1 cellular context compared by ENCODE assay signal in the genomic region with DNA sequence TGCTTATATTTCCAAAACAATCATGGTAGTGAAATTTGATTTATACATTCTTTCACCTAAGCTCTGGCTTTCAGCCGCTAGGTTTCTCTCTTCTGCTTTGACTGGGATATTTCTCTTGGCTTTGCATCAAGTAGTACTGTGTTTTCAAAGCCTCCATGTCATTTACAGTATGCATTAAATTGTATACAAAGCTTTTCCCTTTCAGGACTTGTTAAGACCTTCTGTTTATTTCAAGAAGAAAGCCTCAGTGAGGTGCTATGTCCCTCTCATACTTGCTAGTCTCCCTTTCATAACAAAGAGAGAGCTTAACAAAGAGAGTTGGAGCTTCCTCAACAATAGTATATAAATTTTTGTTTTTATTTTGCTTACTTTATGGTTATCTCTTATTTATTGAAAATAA.
TF ChIP-seq lines count a peak whose summit lies in the region.

No MANE protein-coding gene starts in this region.

TF ChIP-seq in GM23338, 12 proteins besides CTCF, POLR2A, EP300 and RAD21:
- TF ChIP-seq, protein P1, sequence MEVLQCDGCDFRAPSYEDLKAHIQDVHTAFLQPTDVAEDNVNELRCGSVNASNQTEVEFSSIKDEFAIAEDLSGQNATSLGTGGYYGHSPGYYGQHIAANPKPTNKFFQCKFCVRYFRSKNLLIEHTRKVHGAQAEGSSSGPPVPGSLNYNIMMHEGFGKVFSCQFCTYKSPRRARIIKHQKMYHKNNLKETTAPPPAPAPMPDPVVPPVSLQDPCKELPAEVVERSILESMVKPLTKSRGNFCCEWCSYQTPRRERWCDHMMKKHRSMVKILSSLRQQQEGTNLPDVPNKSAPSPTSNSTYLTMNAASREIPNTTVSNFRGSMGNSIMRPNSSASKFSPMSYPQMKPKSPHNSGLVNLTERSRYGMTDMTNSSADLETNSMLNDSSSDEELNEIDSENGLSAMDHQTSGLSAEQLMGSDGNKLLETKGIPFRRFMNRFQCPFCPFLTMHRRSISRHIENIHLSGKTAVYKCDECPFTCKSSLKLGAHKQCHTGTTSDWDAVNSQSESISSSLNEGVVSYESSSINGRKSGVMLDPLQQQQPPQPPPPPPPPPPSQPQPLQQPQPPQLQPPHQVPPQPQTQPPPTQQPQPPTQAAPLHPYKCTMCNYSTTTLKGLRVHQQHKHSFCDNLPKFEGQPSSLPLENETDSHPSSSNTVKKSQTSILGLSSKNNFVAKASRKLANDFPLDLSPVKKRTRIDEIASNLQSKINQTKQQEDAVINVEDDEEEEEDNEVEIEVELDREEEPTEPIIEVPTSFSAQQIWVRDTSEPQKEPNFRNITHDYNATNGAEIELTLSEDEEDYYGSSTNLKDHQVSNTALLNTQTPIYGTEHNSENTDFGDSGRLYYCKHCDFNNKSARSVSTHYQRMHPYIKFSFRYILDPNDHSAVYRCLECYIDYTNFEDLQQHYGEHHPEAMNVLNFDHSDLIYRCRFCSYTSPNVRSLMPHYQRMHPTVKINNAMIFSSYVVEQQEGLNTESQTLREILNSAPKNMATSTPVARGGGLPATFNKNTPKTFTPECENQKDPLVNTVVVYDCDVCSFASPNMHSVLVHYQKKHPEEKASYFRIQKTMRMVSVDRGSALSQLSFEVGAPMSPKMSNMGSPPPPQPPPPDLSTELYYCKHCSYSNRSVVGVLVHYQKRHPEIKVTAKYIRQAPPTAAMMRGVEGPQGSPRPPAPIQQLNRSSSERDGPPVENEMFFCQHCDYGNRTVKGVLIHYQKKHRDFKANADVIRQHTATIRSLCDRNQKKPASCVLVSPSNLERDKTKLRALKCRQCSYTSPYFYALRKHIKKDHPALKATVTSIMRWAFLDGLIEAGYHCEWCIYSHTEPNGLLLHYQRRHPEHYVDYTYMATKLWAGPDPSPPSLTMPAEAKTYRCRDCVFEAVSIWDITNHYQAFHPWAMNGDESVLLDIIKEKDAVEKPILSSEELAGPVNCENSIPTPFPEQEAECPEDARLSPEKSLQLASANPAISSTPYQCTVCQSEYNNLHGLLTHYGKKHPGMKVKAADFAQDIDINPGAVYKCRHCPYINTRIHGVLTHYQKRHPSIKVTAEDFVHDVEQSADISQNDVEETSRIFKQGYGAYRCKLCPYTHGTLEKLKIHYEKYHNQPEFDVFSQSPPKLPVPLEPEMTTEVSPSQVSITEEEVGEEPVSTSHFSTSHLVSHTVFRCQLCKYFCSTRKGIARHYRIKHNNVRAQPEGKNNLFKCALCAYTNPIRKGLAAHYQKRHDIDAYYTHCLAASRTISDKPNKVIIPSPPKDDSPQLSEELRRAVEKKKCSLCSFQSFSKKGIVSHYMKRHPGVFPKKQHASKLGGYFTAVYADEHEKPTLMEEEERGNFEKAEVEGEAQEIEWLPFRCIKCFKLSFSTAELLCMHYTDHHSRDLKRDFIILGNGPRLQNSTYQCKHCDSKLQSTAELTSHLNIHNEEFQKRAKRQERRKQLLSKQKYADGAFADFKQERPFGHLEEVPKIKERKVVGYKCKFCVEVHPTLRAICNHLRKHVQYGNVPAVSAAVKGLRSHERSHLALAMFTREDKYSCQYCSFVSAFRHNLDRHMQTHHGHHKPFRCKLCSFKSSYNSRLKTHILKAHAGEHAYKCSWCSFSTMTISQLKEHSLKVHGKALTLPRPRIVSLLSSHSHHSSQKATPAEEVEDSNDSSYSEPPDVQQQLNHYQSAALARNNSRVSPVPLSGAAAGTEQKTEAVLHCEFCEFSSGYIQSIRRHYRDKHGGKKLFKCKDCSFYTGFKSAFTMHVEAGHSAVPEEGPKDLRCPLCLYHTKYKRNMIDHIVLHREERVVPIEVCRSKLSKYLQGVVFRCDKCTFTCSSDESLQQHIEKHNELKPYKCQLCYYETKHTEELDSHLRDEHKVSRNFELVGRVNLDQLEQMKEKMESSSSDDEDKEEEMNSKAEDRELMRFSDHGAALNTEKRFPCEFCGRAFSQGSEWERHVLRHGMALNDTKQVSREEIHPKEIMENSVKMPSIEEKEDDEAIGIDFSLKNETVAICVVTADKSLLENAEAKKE (CRISPR knock-in tag; IDR thresholded peaks at IDR 0.05), result no peak
